1 cellular context compared by ENCODE assay signal in genomic region chr17:72338847-72339790, GRCh38.
A peak's percentile ranks its signal among the peaks of the same experiment; 100 is the strongest.
TF ChIP-seq lines count a peak whose summit lies in the region.

No MANE protein-coding gene starts in this region.

TF ChIP-seq in HEK293, 187 proteins besides CTCF, POLR2A, EP300 and RAD21 (continued from another document and continues in another):
- TF ChIP-seq ZBTB26 (tag by site-specific recombination; optimal IDR thresholded peaks at IDR 0.05) = no peak
- no peak for TF ChIP-seq ZNF558 (tag by site-specific recombination; IDR thresholded peaks at IDR 0.05)
- 0 out of 2 replicates have a peak, but pooled peaks have one; percentile 49 for TF ChIP-seq ZBTB48 (tag by site-specific recombination; IDR thresholded peaks at IDR 0.05)
- TF ChIP-seq ZNF280D (tag by site-specific recombination; IDR thresholded peaks at IDR 0.05) = no peak
- no peak for TF ChIP-seq ZSCAN5A (tag by site-specific recombination; IDR thresholded peaks at IDR 0.05)
- no peak for TF ChIP-seq ZNF621 (tag by site-specific recombination; IDR thresholded peaks at IDR 0.05)
- TF ChIP-seq ZNF114 (tag by site-specific recombination; IDR thresholded peaks at IDR 0.05) = no peak
- TF ChIP-seq ZFP3 (tag by site-specific recombination; IDR thresholded peaks at IDR 0.05; ENCODE audit: low read depth) = no peak
- 0 out of 2 replicates have a peak, but pooled peaks have one; percentile 31 for TF ChIP-seq ZNF639 (tag by site-specific recombination; IDR thresholded peaks at IDR 0.05)
- TF ChIP-seq BCL11A (tag by site-specific recombination; IDR thresholded peaks at IDR 0.05; ENCODE audit: low read depth) = no peak
- TF ChIP-seq ZNF423 (tag by site-specific recombination; IDR thresholded peaks at IDR 0.05) = no peak
- TF ChIP-seq ZNF473 (tag by site-specific recombination; IDR thresholded peaks at IDR 0.05) = no peak
- no peak for TF ChIP-seq ZNF350 (tag by site-specific recombination; IDR thresholded peaks at IDR 0.05)
- no peak for TF ChIP-seq ZNF292 (tag by site-specific recombination; IDR thresholded peaks at IDR 0.05; ENCODE audit: borderline replicate concordance, low read depth)
- TF ChIP-seq BCL6B (tag by site-specific recombination; IDR thresholded peaks at IDR 0.05) = no peak
- no peak for TF ChIP-seq HOXC10 (CRISPR knock-in tag; IDR thresholded peaks at IDR 0.05)
- TF ChIP-seq ZNF843 (tag by site-specific recombination; IDR thresholded peaks at IDR 0.05) = no peak
- TF ChIP-seq ZNF266 (tag by site-specific recombination; IDR thresholded peaks at IDR 0.05; ENCODE audit: low read depth) = no peak
- TF ChIP-seq AEBP2 (tag by site-specific recombination; IDR thresholded peaks at IDR 0.05; ENCODE audit: borderline replicate concordance) = no peak
- TF ChIP-seq MZF1 (tag by site-specific recombination; IDR thresholded peaks at IDR 0.05; ENCODE audit: borderline replicate concordance) = no peak
- TF ChIP-seq PRDM1 (tag by site-specific recombination; IDR thresholded peaks at IDR 0.05) = no peak
- no peak for TF ChIP-seq PBX3 (CRISPR knock-in tag; IDR thresholded peaks at IDR 0.05)
- no peak for TF ChIP-seq ZNF433 (tag by site-specific recombination; IDR thresholded peaks at IDR 0.05; ENCODE audit: low read depth)
- TF ChIP-seq ZNF555 (tag by site-specific recombination; conservative IDR thresholded peaks at IDR 0.05) = no peak
- no peak for TF ChIP-seq ZNF174 (tag by site-specific recombination; IDR thresholded peaks at IDR 0.05)
- TF ChIP-seq MEIS1 (CRISPR knock-in tag; IDR thresholded peaks at IDR 0.05; ENCODE audit: borderline replicate concordance) = no peak
- no peak for TF ChIP-seq ZFP37 (tag by site-specific recombination; IDR thresholded peaks at IDR 0.05)
- TF ChIP-seq ZNF521 (tag by site-specific recombination; IDR thresholded peaks at IDR 0.05) = no peak
- 0 out of 2 replicates have a peak, but pooled peaks have one; percentile 25 for TF ChIP-seq ZNF24 (tag by site-specific recombination; IDR thresholded peaks at IDR 0.05)
- peak; percentile 93 for TF ChIP-seq ZNF692 (tag by site-specific recombination; IDR thresholded peaks at IDR 0.05)
- TF ChIP-seq ZBTB21 (tag by site-specific recombination; IDR thresholded peaks at IDR 0.05) = peak; percentile 45; the same call in 1 of the 2 replicates
- no peak for TF ChIP-seq ZNF121 (tag by site-specific recombination; IDR thresholded peaks at IDR 0.05)
- no peak for TF ChIP-seq ZNF610 (tag by site-specific recombination; IDR thresholded peaks at IDR 0.05; ENCODE audit: borderline replicate concordance)
- no peak for TF ChIP-seq ZSCAN23 (tag by site-specific recombination; IDR thresholded peaks at IDR 0.05)
- TF ChIP-seq ZNF211 (tag by site-specific recombination; IDR thresholded peaks at IDR 0.05; ENCODE audit: low read depth) = no peak
- TF ChIP-seq ZNF138 (tag by site-specific recombination; IDR thresholded peaks at IDR 0.05; ENCODE audit: borderline replicate concordance) = no peak
- no peak for TF ChIP-seq KLF9 (tag by site-specific recombination; IDR thresholded peaks at IDR 0.05; ENCODE audit: low read depth)
- no peak for TF ChIP-seq PRDM4 (tag by site-specific recombination; IDR thresholded peaks at IDR 0.05)
- TF ChIP-seq GLI2 (tag by site-specific recombination; IDR thresholded peaks at IDR 0.05; ENCODE audit: borderline replicate concordance, low read depth) = no peak
- no peak for TF ChIP-seq GLI4 (tag by site-specific recombination; IDR thresholded peaks at IDR 0.05)
- no peak for TF ChIP-seq KLF10 (tag by site-specific recombination; IDR thresholded peaks at IDR 0.05)
- TF ChIP-seq ZNF830 (tag by site-specific recombination; IDR thresholded peaks at IDR 0.05; ENCODE audit: low read depth) = no peak
- no peak for TF ChIP-seq ATF2 (tag by site-specific recombination; IDR thresholded peaks at IDR 0.05; ENCODE audit: low read depth)
- no peak for TF ChIP-seq ZBTB10 (tag by site-specific recombination; IDR thresholded peaks at IDR 0.05)
